In the genomic region with DNA sequence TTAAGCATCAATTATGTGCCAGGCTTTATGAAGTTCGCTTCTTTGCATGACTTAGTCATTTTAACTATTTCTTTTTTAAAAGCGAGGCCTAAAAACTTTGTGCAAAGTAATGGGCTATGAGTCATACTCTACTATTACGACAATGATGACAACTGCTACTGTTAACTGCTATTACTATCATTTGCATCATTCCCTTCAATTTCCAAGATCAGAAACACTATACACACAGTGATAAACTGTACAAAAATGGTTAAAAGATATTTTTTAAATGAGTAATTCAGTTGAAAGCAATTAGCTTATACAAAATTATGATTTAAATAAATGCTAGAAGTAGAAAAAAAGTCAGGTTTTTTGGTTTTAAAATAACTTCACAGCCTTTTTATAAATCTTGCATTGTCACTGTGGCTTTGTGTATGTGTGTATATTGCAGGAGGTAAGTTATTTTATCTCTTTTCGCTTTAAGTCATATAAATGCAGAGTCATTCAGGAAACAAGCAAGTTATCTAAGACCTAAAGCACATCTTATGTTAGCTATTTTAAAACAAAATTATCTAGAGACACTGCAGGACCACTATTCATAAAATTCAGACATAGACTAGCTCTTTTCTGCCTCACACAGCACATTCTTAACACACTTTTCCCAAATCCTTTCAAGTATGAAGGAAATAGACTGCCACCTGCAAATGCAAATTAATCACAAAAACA, we compare ENCODE assay signal across 11 cellular contexts.
A peak's percentile ranks its signal among the peaks of the same experiment; 100 is the strongest.
DNase-seq lines count a peak whose midpoint lies in the region; ATAC-seq, FAIRE-seq and TF ChIP-seq lines count a peak whose summit lies in the region.
"Had no signal": no experiment of that assay in that cellular context is flagged by ENCODE, and none has a peak within 500 bp of the region (broad histone marks: within the 10 kb centered on the region; RNA-seq: fewer than 3 reads in every experiment).

No MANE protein-coding gene starts in this region.

- H3K27ac ChIP-seq in ACC112 (ENCODE audit: low read depth, low read length), result peak overlapping the region; percentile 88
- H3K27ac ChIP-seq in RWPE2 (ENCODE audit: poor library complexity, severe bottlenecking), result peak overlapping the region; percentile 52
- H3K27ac ChIP-seq: parathyroid adenoma had no signal

- DNase-seq in H54 (ENCODE audit: insufficient read length, low spot score) (no peak), RWPE2 (ENCODE audit: low spot score) (no peak), fibroblast of mammary gland (ENCODE audit: low read depth) (peak; percentile 91), NCI-H2081 (lab: John Stamatoyannopoulos, UW) (no peak)
- DNase-seq: activated T-cell treated with anti-CD3 and anti-CD28 coated beads, Interleukin-2, amount 50 U/mL, for 48 hours; CD4-positive, CD25-positive, alpha-beta regulatory T cell had no signal

- no peak for TF ChIP-seq POLR2A in H54 (IDR thresholded peaks at IDR 0.05; ENCODE audit: low read depth, low read length)

- ATAC-seq in RWPE2 (ENCODE audit: low read depth), result peak; percentile 73
- ATAC-seq in SK-N-SH treated with all-trans-retinoic acid at 6 μM for 48 hours, result no peak
- ATAC-seq in HG03095 (IDR thresholded peaks at IDR 0.05; ENCODE audit: unreplicated experiment), result no peak
- no peak for ATAC-seq in HG02973 (IDR thresholded peaks at IDR 0.05; ENCODE audit: unreplicated experiment)

- H3K9me3 ChIP-seq in RWPE2 (ENCODE audit: severe bottlenecking), result peaks cover 2% of the 10 kb centered on the region

- peak; percentile 50 for FAIRE-seq in H54 (lab: Jason Lieb, UNC)

- H3K36me3 ChIP-seq in ACC112 (ENCODE audit: insufficient read depth, low read length), result no peaks in the 10 kb centered on the region
- H3K36me3 ChIP-seq in RWPE2 (ENCODE audit: low read depth), result no peaks in the 10 kb centered on the region

- no peak overlapping the region for H2AFZ ChIP-seq in ACC112 (ENCODE audit: low read length, unreplicated experiment)
- H2AFZ ChIP-seq: parathyroid adenoma had no signal

- no peaks in the 10 kb centered on the region for H3K79me2 ChIP-seq in ACC112 (ENCODE audit: control insufficient read depth, insufficient read depth, low read length, unreplicated experiment)
- H3K79me2 ChIP-seq: parathyroid adenoma had no signal

- H3K4me3 ChIP-seq in ACC112 (ENCODE audit: low read depth, low read length), result no peak overlapping the region
- H3K4me3 ChIP-seq in RWPE2 (ENCODE audit: severe bottlenecking), result no peak overlapping the region
- H3K4me3 ChIP-seq in fibroblast of mammary gland (ENCODE audit: control insufficient read depth, low read depth, low read length), result no peak overlapping the region

- H3K27me3 ChIP-seq in ACC112 (ENCODE audit: insufficient read depth, low read length), result no peaks in the 10 kb centered on the region
- H3K27me3 ChIP-seq in RWPE2 (ENCODE audit: insufficient read depth, poor library complexity, severe bottlenecking), result no peaks in the 10 kb centered on the region

- no peak for TF ChIP-seq CTCF in RWPE2 (IDR thresholded peaks at IDR 0.05; ENCODE audit: poor library complexity, severe bottlenecking)
- TF ChIP-seq CTCF in fibroblast of mammary gland (conservative IDR thresholded peaks at IDR 0.05; ENCODE audit: control insufficient read depth, insufficient read depth, low read depth, low read length), result no peak

- H3K4me1 ChIP-seq in ACC112 (ENCODE audit: control insufficient read depth, insufficient read depth, low read length, unreplicated experiment) (peaks cover 23% of the 10 kb centered on the region), RWPE2 (ENCODE audit: insufficient read depth, poor library complexity, severe bottlenecking) (peaks cover 21% of the 10 kb centered on the region)
- H3K4me1 ChIP-seq: parathyroid adenoma had no signal

TF ChIP-seq in SK-N-SH treated with all-trans-retinoic acid at 6 μM for 48 hours, 23 proteins besides CTCF, POLR2A, EP300 and RAD21:
- TF ChIP-seq ZFP3 (CRISPR knock-in tag; IDR thresholded peaks at IDR 0.05), result no peak
- TF ChIP-seq SNAI2 (CRISPR knock-in tag; IDR thresholded peaks at IDR 0.05), result no peak
- no peak for TF ChIP-seq ZNF565 (CRISPR knock-in tag; conservative IDR thresholded peaks at IDR 0.05; ENCODE audit: low read depth)
- TF ChIP-seq, protein P1, sequence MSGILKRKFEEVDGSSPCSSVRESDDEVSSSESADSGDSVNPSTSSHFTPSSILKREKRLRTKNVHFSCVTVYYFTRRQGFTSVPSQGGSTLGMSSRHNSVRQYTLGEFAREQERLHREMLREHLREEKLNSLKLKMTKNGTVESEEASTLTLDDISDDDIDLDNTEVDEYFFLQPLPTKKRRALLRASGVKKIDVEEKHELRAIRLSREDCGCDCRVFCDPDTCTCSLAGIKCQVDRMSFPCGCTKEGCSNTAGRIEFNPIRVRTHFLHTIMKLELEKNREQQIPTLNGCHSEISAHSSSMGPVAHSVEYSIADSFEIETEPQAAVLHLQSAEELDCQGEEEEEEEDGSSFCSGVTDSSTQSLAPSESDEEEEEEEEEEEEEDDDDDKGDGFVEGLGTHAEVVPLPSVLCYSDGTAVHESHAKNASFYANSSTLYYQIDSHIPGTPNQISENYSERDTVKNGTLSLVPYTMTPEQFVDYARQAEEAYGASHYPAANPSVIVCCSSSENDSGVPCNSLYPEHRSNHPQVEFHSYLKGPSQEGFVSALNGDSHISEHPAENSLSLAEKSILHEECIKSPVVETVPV (CRISPR knock-in tag; IDR thresholded peaks at IDR 0.05), result no peak
- no peak for TF ChIP-seq ZNF8 (CRISPR knock-in tag; IDR thresholded peaks at IDR 0.05)
- TF ChIP-seq, protein P2, sequence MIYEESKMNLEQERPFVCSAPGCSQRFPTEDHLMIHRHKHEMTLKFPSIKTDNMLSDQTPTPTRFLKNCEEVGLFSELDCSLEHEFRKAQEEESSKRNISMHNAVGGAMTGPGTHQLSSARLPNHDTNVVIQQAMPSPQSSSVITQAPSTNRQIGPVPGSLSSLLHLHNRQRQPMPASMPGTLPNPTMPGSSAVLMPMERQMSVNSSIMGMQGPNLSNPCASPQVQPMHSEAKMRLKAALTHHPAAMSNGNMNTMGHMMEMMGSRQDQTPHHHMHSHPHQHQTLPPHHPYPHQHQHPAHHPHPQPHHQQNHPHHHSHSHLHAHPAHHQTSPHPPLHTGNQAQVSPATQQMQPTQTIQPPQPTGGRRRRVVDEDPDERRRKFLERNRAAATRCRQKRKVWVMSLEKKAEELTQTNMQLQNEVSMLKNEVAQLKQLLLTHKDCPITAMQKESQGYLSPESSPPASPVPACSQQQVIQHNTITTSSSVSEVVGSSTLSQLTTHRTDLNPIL (CRISPR knock-in tag; IDR thresholded peaks at IDR 0.05; ENCODE audit: low read depth), result no peak
- no peak for TF ChIP-seq ZNF70 (CRISPR knock-in tag; IDR thresholded peaks at IDR 0.05)
- TF ChIP-seq GLIS3 (CRISPR knock-in tag; IDR thresholded peaks at IDR 0.05), result no peak
- TF ChIP-seq PPARA (CRISPR knock-in tag; IDR thresholded peaks at IDR 0.05; ENCODE audit: borderline replicate concordance), result no peak
- no peak for TF ChIP-seq ESRRG (CRISPR knock-in tag; IDR thresholded peaks at IDR 0.05)
- no peak for TF ChIP-seq ZFP30 (CRISPR knock-in tag; IDR thresholded peaks at IDR 0.05)
- no peak for TF ChIP-seq TOX (CRISPR knock-in tag; IDR thresholded peaks at IDR 0.05; ENCODE audit: borderline replicate concordance)
- TF ChIP-seq, protein P3, sequence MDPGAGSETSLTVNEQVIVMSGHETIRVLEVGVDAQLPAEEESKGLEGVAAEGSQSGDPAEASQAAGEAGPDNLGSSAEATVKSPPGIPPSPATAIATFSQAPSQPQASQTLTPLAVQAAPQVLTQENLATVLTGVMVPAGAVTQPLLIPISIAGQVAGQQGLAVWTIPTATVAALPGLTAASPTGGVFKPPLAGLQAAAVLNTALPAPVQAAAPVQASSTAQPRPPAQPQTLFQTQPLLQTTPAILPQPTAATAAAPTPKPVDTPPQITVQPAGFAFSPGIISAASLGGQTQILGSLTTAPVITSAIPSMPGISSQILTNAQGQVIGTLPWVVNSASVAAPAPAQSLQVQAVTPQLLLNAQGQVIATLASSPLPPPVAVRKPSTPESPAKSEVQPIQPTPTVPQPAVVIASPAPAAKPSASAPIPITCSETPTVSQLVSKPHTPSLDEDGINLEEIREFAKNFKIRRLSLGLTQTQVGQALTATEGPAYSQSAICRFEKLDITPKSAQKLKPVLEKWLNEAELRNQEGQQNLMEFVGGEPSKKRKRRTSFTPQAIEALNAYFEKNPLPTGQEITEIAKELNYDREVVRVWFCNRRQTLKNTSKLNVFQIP (CRISPR knock-in tag; IDR thresholded peaks at IDR 0.05; ENCODE audit: borderline replicate concordance, low read depth), result no peak
- TF ChIP-seq ARNTL (CRISPR knock-in tag; IDR thresholded peaks at IDR 0.05; ENCODE audit: borderline replicate concordance, low read depth), result no peak
- no peak for TF ChIP-seq OSR1 (CRISPR knock-in tag; IDR thresholded peaks at IDR 0.05)
- no peak for TF ChIP-seq BACH2 (CRISPR knock-in tag; IDR thresholded peaks at IDR 0.05; ENCODE audit: borderline replicate concordance)
TF ChIP-seq in SK-N-SH treated with all-trans-retinoic acid at 6 μM for 48 hours: peak in this region for 0.
